In genomic region chr7:129741743-129742213, GRCh38 we compare ENCODE assay signal across 1 cellular context.
TF ChIP-seq lines count a peak whose summit lies in the region.

No MANE protein-coding gene starts in this region.

TF ChIP-seq in GM23338, 12 proteins besides CTCF, POLR2A, EP300 and RAD21 (continued from another document):
- TF ChIP-seq ZNF462 (CRISPR knock-in tag; IDR thresholded peaks at IDR 0.05), result no peak
